Comparison of ENCODE assay signal across 27 cellular contexts in genomic region chr7:83837683-83838082, GRCh38.
"Had no signal": no experiment of that assay in that cellular context is flagged by ENCODE, and none has a peak within 500 bp of the region (broad histone marks: within the 10 kb centered on the region; RNA-seq: fewer than 3 reads in every experiment).

No MANE protein-coding gene starts in this region.

- H3K36me3 Mint-ChIP-seq: memory B cell; naive B cell; natural killer cell treated with Interleukin-12 subunit alpha and Interleukin-12 subunit beta and Interleukin-15 and Interleukin-18, amount 100 ng/mL, for 72 hours had no signal

- H3K27me3 ChIP-seq: esophagus squamous epithelium, right lobe of liver, stomach, thyroid gland, vagina had no signal

- H3K27ac ChIP-seq: coronary artery, esophagus squamous epithelium, lower lobe of right lung, parathyroid adenoma, right lobe of liver, stomach, thyroid gland, vagina had no signal

- FAIRE-seq: keratinocyte had no signal

- H3K27ac Mint-ChIP-seq: effector memory CD8-positive, alpha-beta T cell; memory B cell; naive B cell; natural killer cell treated with Interleukin-12 subunit alpha and Interleukin-12 subunit beta and Interleukin-15 and Interleukin-18, amount 100 ng/mL, for 72 hours; progenitor cell of endocrine pancreas had no signal

- H3K4me1 ChIP-seq: esophagus squamous epithelium, lower lobe of right lung, parathyroid adenoma, right lobe of liver, stomach, thyroid gland, vagina had no signal

- H3K4me3 ChIP-seq: coronary artery, esophagus squamous epithelium, lower lobe of right lung, mucosa of descending colon, right lobe of liver, stomach, thyroid gland, vagina had no signal

- H3K9ac ChIP-seq: parathyroid adenoma had no signal

- H3K9me3 ChIP-seq: esophagus squamous epithelium, lower lobe of right lung, mucosa of descending colon, right lobe of liver, stomach, thyroid gland, vagina had no signal

- DNase-seq: dermis blood vessel endothelial cell; effector memory CD8-positive, alpha-beta T cell; erythroblast; esophagus squamous epithelium; foreskin melanocyte; head of caudate nucleus; left ventricle myocardium superior; lower lobe of right lung; mucosa of descending colon; naive B cell; right lobe of liver; small intestine; stimulated activated CD4-positive, alpha-beta T cell treated with anti-CD3 and anti-CD28 coated beads, Interleukin-1b, Interleukin-23, amount 100 ng/mL, for 48 hours; stimulated activated CD4-positive, alpha-beta T cell treated with anti-CD3 and anti-CD28 coated beads, Interleukin-4, amount 100 ng/mL, for 1 hour; stimulated activated CD8-positive, alpha-beta memory T cell treated with anti-CD3 and anti-CD28 coated beads, Interleukin-4, amount 100 ng/mL, for 48 hours; stimulated activated naive CD4-positive, alpha-beta T cell treated with Interleukin-2 at 50 U/mL for 16 hours; stomach; thyroid gland; trophoblast cell had no signal

- H3K27me3 Mint-ChIP-seq: effector memory CD8-positive, alpha-beta T cell; memory B cell; naive B cell; natural killer cell treated with Interleukin-12 subunit alpha and Interleukin-12 subunit beta and Interleukin-15 and Interleukin-18, amount 100 ng/mL, for 72 hours; progenitor cell of endocrine pancreas had no signal

- H2AFZ ChIP-seq: parathyroid adenoma had no signal

- ATAC-seq: effector memory CD8-positive, alpha-beta T cell; left ventricle myocardium superior; lower lobe of right lung; mucosa of descending colon; natural killer cell treated with Interleukin-12 subunit alpha and Interleukin-12 subunit beta and Interleukin-15 and Interleukin-18, amount 100 ng/mL, for 72 hours; right lobe of liver had no signal

- H3K36me3 ChIP-seq: esophagus squamous epithelium, lower lobe of right lung, right lobe of liver, stomach, thyroid gland, vagina had no signal

- H3K4me3 Mint-ChIP-seq: effector memory CD8-positive, alpha-beta T cell; memory B cell; naive B cell; natural killer cell treated with Interleukin-12 subunit alpha and Interleukin-12 subunit beta and Interleukin-15 and Interleukin-18, amount 100 ng/mL, for 72 hours; neural crest cell had no signal

- H3K4me1 Mint-ChIP-seq: memory B cell, naive B cell had no signal

- H3K9me3 Mint-ChIP-seq: effector memory CD8-positive, alpha-beta T cell; memory B cell; naive B cell; natural killer cell treated with Interleukin-12 subunit alpha and Interleukin-12 subunit beta and Interleukin-15 and Interleukin-18, amount 100 ng/mL, for 72 hours; neural crest cell had no signal

- H3K79me2 ChIP-seq: parathyroid adenoma had no signal
